In genomic region chr22:37126882-37127281, GRCh38 we compare ENCODE assay signal across 9 cellular contexts. TPM values are rescaled to one million over a fixed set of nuclear protein-coding genes. Genes with fewer than 3 reads are reported as not detected.
A peak's percentile ranks its signal among the peaks of the same experiment; 100 is the strongest.
DNase-seq lines count a peak whose midpoint lies in the region; ATAC-seq and TF ChIP-seq lines count a peak whose summit lies in the region.
"Had no signal": no experiment of that assay in that cellular context is flagged by ENCODE, and none has a peak within 500 bp of the region (broad histone marks: within the 10 kb centered on the region; RNA-seq: fewer than 3 reads in every experiment).

No MANE protein-coding gene starts in this region.

- intact Hi-C loops in activated CD8-positive, alpha-beta T cell treated with anti-CD3 and anti-CD28 coated beads for 36 hours (cut with micrococcal nuclease), result no loop called here

- H3K27ac Mint-ChIP-seq in activated CD8-positive, alpha-beta T cell treated with anti-CD3 and anti-CD28 coated beads for 36 hours, result peak overlapping the region; percentile 79

- peaks cover 54% of the 10 kb centered on the region for H3K4me1 Mint-ChIP-seq in activated CD8-positive, alpha-beta T cell treated with anti-CD3 and anti-CD28 coated beads for 36 hours (ENCODE audit: low read depth)

- peak; percentile 63 for TF ChIP-seq CTCF in BE2C (IDR thresholded peaks at IDR 0.05; ENCODE audit: low read depth, low read length)
- TF ChIP-seq CTCF in activated CD8-positive, alpha-beta T cell treated with anti-CD3 and anti-CD28 coated beads for 36 hours (IDR thresholded peaks at IDR 0.05), result peak; percentile 80

- peak; percentile 33 for DNase-seq in BE2C
- peak; percentile 87 for DNase-seq in H7
- DNase-seq in activated CD8-positive, alpha-beta T cell treated with anti-CD3 and anti-CD28 coated beads for 36 hours, result peak; percentile 59
- peak; percentile 66 for DNase-seq in iPS-NIHi7 (ENCODE audit: extremely low spot score)
- DNase-seq in cerebellar cortex (ENCODE audit: low spot score), result no peak
- DNase-seq in globus pallidus (ENCODE audit: low spot score), result no peak

- no peak for ATAC-seq in activated CD8-positive, alpha-beta T cell treated with anti-CD3 and anti-CD28 coated beads for 36 hours
- no peak for ATAC-seq in GM19328 (IDR thresholded peaks at IDR 0.05; ENCODE audit: unreplicated experiment)
- ATAC-seq in HG03095 (IDR thresholded peaks at IDR 0.05; ENCODE audit: unreplicated experiment), result no peak

- CTCF ChIA-PET in activated CD8-positive, alpha-beta T cell treated with anti-CD3 and anti-CD28 coated beads for 36 hours (lab: Charles Lee), result interaction anchor here (0.7 to 8.8 kb wide), 10 partner anchors 8 to 72 kb away, joined by 3 to 63 read pairs (median 4); partner anchors contain the start of gene IL2RB

- H3K4me1 ChIP-seq in BE2C, result no peaks in the 10 kb centered on the region

- H3K36me3 Mint-ChIP-seq in activated CD8-positive, alpha-beta T cell treated with anti-CD3 and anti-CD28 coated beads for 36 hours (ENCODE audit: low read depth), result peaks cover 36% of the 10 kb centered on the region

- no peak overlapping the region for H3K4me3 Mint-ChIP-seq in activated CD8-positive, alpha-beta T cell treated with anti-CD3 and anti-CD28 coated beads for 36 hours

- POLR2A ChIA-PET in activated CD8-positive, alpha-beta T cell treated with anti-CD3 and anti-CD28 coated beads for 36 hours (lab: Charles Lee), result interaction anchor here (0.7 to 19.7 kb wide), 7 partner anchors 16 to 304 kb away, joined by 3 to 321 read pairs (median 5); partner anchors contain the start of gene IL2RB

- H3K4me3 ChIP-seq in BE2C (ENCODE audit: low read depth, low read length), result no peak overlapping the region
- no peak overlapping the region for H3K4me3 ChIP-seq in H7 (ENCODE audit: insufficient read depth, low read depth, low read length)

- H3K27me3 ChIP-seq in BE2C (no peaks in the 10 kb centered on the region), H7 (ENCODE audit: control insufficient read depth, insufficient read depth, low read length) (no peaks in the 10 kb centered on the region)

- H3K9me3 Mint-ChIP-seq in activated CD8-positive, alpha-beta T cell treated with anti-CD3 and anti-CD28 coated beads for 36 hours, result no peaks in the 10 kb centered on the region

- no peaks in the 10 kb centered on the region for H3K27me3 Mint-ChIP-seq in activated CD8-positive, alpha-beta T cell treated with anti-CD3 and anti-CD28 coated beads for 36 hours

- H3K36me3 ChIP-seq in BE2C, result no peaks in the 10 kb centered on the region
- no peaks in the 10 kb centered on the region for H3K36me3 ChIP-seq in H7 (replicated peaks; ENCODE audit: control insufficient read depth, insufficient read depth, low read length)

- H3K9me3 ChIP-seq in BE2C, result no peaks in the 10 kb centered on the region

RNA-seq across cellular contexts. Expression of gene TMPRSS6, which starts 17.4 kb away (rescaled TPM):
- 0.74 TPM for polyA plus RNA-seq in BE2C (2012; ENCODE audit: insufficient read depth, insufficient read length, low read depth)
- total RNA-seq in H7 (2014; rRNA removed; shearing (Covaris generic)), result not detected in 2 replicates
- total RNA-seq in activated CD8-positive, alpha-beta T cell treated with anti-CD3 and anti-CD28 coated beads for 36 hours, result 10 to 100 TPM; 11.3 to 12.4 TPM
- total RNA-seq: skeletal muscle tissue had no signal

RNA-seq across cellular contexts. Expression of gene IL2RB, which starts 22.8 kb away (rescaled TPM):
- polyA plus RNA-seq in BE2C (2012; ENCODE audit: insufficient read depth, insufficient read length, low read depth), result 1.8 TPM
- total RNA-seq in H7 (2014; rRNA removed; shearing (Covaris generic)), result 0.21 and 0.41 TPM in 2 replicates
- 100 to 1,000 TPM; 263 to 268 TPM for total RNA-seq in activated CD8-positive, alpha-beta T cell treated with anti-CD3 and anti-CD28 coated beads for 36 hours

Comparison
In these comparisons a context has a peak if more than half of its experiments do, and no peak if none do; other contexts are left out.
1. DNase-seq: peak in BE2C (single experiment), H7 (single experiment), activated CD8-positive, alpha-beta T cell treated with anti-CD3 and anti-CD28 coated beads for 36 hours (single experiment) and iPS-NIHi7 (single experiment); none in cerebellar cortex (single experiment) and globus pallidus (single experiment).
2. RNA of gene TMPRSS6, which starts 17.4 kb away (total RNA-seq): 11.3 to 12.4 TPM in activated CD8-positive, alpha-beta T cell treated with anti-CD3 and anti-CD28 coated beads for 36 hours; not detected in H7; every median in the first group is over 10 times any median in the second.
3. RNA of gene IL2RB, which starts 22.8 kb away (total RNA-seq): 263 to 268 TPM in activated CD8-positive, alpha-beta T cell treated with anti-CD3 and anti-CD28 coated beads for 36 hours; 0.21 to 0.41 TPM in H7; every median in the first group is over 100 times any median in the second.